Comparison of ENCODE assay signal across 1 cellular context in genomic region chr5:31531888-31532710, GRCh38.
TF ChIP-seq lines count a peak whose summit lies in the region.

C5orf22 (plus strand) TSS chr5:31532301; CDS start chr5:31532393, 92 bp downstream.
A gene with protein sequence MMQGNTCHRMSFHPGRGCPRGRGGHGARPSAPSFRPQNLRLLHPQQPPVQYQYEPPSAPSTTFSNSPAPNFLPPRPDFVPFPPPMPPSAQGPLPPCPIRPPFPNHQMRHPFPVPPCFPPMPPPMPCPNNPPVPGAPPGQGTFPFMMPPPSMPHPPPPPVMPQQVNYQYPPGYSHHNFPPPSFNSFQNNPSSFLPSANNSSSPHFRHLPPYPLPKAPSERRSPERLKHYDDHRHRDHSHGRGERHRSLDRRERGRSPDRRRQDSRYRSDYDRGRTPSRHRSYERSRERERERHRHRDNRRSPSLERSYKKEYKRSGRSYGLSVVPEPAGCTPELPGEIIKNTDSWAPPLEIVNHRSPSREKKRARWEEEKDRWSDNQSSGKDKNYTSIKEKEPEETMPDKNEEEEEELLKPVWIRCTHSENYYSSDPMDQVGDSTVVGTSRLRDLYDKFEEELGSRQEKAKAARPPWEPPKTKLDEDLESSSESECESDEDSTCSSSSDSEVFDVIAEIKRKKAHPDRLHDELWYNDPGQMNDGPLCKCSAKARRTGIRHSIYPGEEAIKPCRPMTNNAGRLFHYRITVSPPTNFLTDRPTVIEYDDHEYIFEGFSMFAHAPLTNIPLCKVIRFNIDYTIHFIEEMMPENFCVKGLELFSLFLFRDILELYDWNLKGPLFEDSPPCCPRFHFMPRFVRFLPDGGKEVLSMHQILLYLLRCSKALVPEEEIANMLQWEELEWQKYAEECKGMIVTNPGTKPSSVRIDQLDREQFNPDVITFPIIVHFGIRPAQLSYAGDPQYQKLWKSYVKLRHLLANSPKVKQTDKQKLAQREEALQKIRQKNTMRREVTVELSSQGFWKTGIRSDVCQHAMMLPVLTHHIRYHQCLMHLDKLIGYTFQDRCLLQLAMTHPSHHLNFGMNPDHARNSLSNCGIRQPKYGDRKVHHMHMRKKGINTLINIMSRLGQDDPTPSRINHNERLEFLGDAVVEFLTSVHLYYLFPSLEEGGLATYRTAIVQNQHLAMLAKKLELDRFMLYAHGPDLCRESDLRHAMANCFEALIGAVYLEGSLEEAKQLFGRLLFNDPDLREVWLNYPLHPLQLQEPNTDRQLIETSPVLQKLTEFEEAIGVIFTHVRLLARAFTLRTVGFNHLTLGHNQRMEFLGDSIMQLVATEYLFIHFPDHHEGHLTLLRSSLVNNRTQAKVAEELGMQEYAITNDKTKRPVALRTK (N-terminal part only) (minus strand): TSS chr5:31532093. CDS start chr5:31529059, 3,034 bp downstream.

TF ChIP-seq in HEK293, 187 proteins besides CTCF, POLR2A, EP300 and RAD21 (continued from another document and continues in another):
- no peak for TF ChIP-seq ZNF449 (tag by site-specific recombination; IDR thresholded peaks at IDR 0.05)
- TF ChIP-seq ZNF785 (tag by site-specific recombination; IDR thresholded peaks at IDR 0.05) = no peak
- no peak for TF ChIP-seq ZNF48 (tag by site-specific recombination; IDR thresholded peaks at IDR 0.05)
- no peak for TF ChIP-seq ZNF558 (tag by site-specific recombination; IDR thresholded peaks at IDR 0.05)
- TF ChIP-seq, protein P1, sequence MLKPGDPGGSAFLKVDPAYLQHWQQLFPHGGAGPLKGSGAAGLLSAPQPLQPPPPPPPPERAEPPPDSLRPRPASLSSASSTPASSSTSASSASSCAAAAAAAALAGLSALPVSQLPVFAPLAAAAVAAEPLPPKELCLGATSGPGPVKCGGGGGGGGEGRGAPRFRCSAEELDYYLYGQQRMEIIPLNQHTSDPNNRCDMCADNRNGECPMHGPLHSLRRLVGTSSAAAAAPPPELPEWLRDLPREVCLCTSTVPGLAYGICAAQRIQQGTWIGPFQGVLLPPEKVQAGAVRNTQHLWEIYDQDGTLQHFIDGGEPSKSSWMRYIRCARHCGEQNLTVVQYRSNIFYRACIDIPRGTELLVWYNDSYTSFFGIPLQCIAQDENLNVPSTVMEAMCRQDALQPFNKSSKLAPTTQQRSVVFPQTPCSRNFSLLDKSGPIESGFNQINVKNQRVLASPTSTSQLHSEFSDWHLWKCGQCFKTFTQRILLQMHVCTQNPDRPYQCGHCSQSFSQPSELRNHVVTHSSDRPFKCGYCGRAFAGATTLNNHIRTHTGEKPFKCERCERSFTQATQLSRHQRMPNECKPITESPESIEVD (tag by site-specific recombination; IDR thresholded peaks at IDR 0.05) = no peak
- TF ChIP-seq, protein P2, sequence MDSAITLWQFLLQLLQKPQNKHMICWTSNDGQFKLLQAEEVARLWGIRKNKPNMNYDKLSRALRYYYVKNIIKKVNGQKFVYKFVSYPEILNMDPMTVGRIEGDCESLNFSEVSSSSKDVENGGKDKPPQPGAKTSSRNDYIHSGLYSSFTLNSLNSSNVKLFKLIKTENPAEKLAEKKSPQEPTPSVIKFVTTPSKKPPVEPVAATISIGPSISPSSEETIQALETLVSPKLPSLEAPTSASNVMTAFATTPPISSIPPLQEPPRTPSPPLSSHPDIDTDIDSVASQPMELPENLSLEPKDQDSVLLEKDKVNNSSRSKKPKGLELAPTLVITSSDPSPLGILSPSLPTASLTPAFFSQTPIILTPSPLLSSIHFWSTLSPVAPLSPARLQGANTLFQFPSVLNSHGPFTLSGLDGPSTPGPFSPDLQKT (IDR thresholded peaks at IDR 0.05; ENCODE audit: borderline replicate concordance, low read depth, low read length) = no peak; the same call in 1 of the 2 replicates
- TF ChIP-seq ZNF404 (tag by site-specific recombination; IDR thresholded peaks at IDR 0.05) = no peak
- no peak for TF ChIP-seq ZNF19 (tag by site-specific recombination; IDR thresholded peaks at IDR 0.05; ENCODE audit: low read depth)
- TF ChIP-seq, protein P3, sequence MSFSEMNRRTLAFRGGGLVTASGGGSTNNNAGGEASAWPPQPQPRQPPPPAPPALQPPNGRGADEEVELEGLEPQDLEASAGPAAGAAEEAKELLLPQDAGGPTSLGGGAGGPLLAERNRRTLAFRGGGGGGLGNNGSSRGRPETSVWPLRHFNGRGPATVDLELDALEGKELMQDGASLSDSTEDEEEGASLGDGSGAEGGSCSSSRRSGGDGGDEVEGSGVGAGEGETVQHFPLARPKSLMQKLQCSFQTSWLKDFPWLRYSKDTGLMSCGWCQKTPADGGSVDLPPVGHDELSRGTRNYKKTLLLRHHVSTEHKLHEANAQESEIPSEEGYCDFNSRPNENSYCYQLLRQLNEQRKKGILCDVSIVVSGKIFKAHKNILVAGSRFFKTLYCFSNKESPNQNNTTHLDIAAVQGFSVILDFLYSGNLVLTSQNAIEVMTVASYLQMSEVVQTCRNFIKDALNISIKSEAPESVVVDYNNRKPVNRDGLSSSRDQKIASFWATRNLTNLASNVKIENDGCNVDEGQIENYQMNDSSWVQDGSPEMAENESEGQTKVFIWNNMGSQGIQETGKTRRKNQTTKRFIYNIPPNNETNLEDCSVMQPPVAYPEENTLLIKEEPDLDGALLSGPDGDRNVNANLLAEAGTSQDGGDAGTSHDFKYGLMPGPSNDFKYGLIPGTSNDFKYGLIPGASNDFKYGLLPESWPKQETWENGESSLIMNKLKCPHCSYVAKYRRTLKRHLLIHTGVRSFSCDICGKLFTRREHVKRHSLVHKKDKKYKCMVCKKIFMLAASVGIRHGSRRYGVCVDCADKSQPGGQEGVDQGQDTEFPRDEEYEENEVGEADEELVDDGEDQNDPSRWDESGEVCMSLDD (tag by site-specific recombination; IDR thresholded peaks at IDR 0.05) = no peak
- no peak for TF ChIP-seq ZNF112 (tag by site-specific recombination; IDR thresholded peaks at IDR 0.05)
- no peak for TF ChIP-seq ZNF239 (tag by site-specific recombination; IDR thresholded peaks at IDR 0.05)
- TF ChIP-seq ZNF555 (tag by site-specific recombination; conservative IDR thresholded peaks at IDR 0.05) = no peak
- 0 out of 2 replicates have a peak, but pooled peaks have one; percentile 9 for TF ChIP-seq KLF9 (tag by site-specific recombination; IDR thresholded peaks at IDR 0.05; ENCODE audit: low read depth)
- TF ChIP-seq ZNF16 (tag by site-specific recombination; IDR thresholded peaks at IDR 0.05; ENCODE audit: low read depth) = no peak
- TF ChIP-seq RBAK (tag by site-specific recombination; IDR thresholded peaks at IDR 0.05) = no peak
- no peak for TF ChIP-seq ZNF830 (tag by site-specific recombination; IDR thresholded peaks at IDR 0.05; ENCODE audit: low read depth)
- TF ChIP-seq ZNF514 (tag by site-specific recombination; IDR thresholded peaks at IDR 0.05) = no peak
- TF ChIP-seq GLI4 (tag by site-specific recombination; IDR thresholded peaks at IDR 0.05) = no peak
- TF ChIP-seq ZNF629 (tag by site-specific recombination; IDR thresholded peaks at IDR 0.05) = peak; percentile 22; the same call in 1 of the 2 replicates
- TF ChIP-seq ZBTB17 (tag by site-specific recombination; IDR thresholded peaks at IDR 0.05) = no peak
- TF ChIP-seq ZNF133 (tag by site-specific recombination; IDR thresholded peaks at IDR 0.05) = no peak
- no peak for TF ChIP-seq ZNF530 (tag by site-specific recombination; IDR thresholded peaks at IDR 0.05; ENCODE audit: low read depth)
- TF ChIP-seq ZFHX2 (tag by site-specific recombination; conservative IDR thresholded peaks at IDR 0.05) = 0 out of 2 replicates have a peak, but pooled peaks have one; percentile 30
- TF ChIP-seq ZNF138 (tag by site-specific recombination; IDR thresholded peaks at IDR 0.05; ENCODE audit: borderline replicate concordance) = no peak
- no peak for TF ChIP-seq ZNF654 (tag by site-specific recombination; IDR thresholded peaks at IDR 0.05; ENCODE audit: low read depth)
- TF ChIP-seq ZNF169 (tag by site-specific recombination; IDR thresholded peaks at IDR 0.05) = no peak
- TF ChIP-seq, protein P4, sequence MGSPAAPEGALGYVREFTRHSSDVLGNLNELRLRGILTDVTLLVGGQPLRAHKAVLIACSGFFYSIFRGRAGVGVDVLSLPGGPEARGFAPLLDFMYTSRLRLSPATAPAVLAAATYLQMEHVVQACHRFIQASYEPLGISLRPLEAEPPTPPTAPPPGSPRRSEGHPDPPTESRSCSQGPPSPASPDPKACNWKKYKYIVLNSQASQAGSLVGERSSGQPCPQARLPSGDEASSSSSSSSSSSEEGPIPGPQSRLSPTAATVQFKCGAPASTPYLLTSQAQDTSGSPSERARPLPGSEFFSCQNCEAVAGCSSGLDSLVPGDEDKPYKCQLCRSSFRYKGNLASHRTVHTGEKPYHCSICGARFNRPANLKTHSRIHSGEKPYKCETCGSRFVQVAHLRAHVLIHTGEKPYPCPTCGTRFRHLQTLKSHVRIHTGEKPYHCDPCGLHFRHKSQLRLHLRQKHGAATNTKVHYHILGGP (tag by site-specific recombination; IDR thresholded peaks at IDR 0.05) = peak; percentile 18; the same call in 1 of the 2 replicates
- no peak for TF ChIP-seq ZFP69B (tag by site-specific recombination; IDR thresholded peaks at IDR 0.05)
- TF ChIP-seq ZNF473 (tag by site-specific recombination; IDR thresholded peaks at IDR 0.05) = no peak
- TF ChIP-seq BCL11A (tag by site-specific recombination; IDR thresholded peaks at IDR 0.05; ENCODE audit: low read depth) = no peak
- TF ChIP-seq ZNF292 (tag by site-specific recombination; IDR thresholded peaks at IDR 0.05; ENCODE audit: borderline replicate concordance, low read depth) = no peak
- TF ChIP-seq ZNF155 (tag by site-specific recombination; IDR thresholded peaks at IDR 0.05) = no peak
- peak; percentile 52 for TF ChIP-seq OSR2 (tag by site-specific recombination; IDR thresholded peaks at IDR 0.05)
- TF ChIP-seq ZNF146 (tag by site-specific recombination; IDR thresholded peaks at IDR 0.05) = no peak
- TF ChIP-seq HOXD13 (CRISPR knock-in tag; IDR thresholded peaks at IDR 0.05; ENCODE audit: borderline replicate concordance) = no peak
- TF ChIP-seq ZNF140 (tag by site-specific recombination; IDR thresholded peaks at IDR 0.05) = no peak
- TF ChIP-seq ZNF2 (tag by site-specific recombination; IDR thresholded peaks at IDR 0.05) = no peak
- no peak for TF ChIP-seq ZNF114 (tag by site-specific recombination; IDR thresholded peaks at IDR 0.05)
- TF ChIP-seq ZNF223 (tag by site-specific recombination; IDR thresholded peaks at IDR 0.05) = no peak
- TF ChIP-seq ZBTB1 (tag by site-specific recombination; IDR thresholded peaks at IDR 0.05) = no peak
- TF ChIP-seq ZNF792 (tag by site-specific recombination; IDR thresholded peaks at IDR 0.05) = no peak
- TF ChIP-seq, protein P5, sequence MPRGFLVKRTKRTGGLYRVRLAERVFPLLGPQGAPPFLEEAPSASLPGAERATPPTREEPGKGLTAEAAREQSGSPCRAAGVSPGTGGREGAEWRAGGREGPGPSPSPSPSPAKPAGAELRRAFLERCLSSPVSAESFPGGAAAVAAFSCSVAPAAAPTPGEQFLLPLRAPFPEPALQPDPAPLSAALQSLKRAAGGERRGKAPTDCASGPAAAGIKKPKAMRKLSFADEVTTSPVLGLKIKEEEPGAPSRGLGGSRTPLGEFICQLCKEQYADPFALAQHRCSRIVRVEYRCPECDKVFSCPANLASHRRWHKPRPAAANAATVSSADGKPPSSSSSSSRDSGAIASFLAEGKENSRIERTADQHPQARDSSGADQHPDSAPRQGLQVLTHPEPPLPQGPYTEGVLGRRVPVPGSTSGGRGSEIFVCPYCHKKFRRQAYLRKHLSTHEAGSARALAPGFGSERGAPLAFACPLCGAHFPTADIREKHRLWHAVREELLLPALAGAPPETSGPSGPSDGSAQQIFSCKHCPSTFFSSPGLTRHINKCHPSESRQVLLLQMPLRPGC (tag by site-specific recombination; IDR thresholded peaks at IDR 0.05) = no peak
- TF ChIP-seq ZNF221 (tag by site-specific recombination; IDR thresholded peaks at IDR 0.05; ENCODE audit: borderline replicate concordance) = no peak
- TF ChIP-seq, protein P6, sequence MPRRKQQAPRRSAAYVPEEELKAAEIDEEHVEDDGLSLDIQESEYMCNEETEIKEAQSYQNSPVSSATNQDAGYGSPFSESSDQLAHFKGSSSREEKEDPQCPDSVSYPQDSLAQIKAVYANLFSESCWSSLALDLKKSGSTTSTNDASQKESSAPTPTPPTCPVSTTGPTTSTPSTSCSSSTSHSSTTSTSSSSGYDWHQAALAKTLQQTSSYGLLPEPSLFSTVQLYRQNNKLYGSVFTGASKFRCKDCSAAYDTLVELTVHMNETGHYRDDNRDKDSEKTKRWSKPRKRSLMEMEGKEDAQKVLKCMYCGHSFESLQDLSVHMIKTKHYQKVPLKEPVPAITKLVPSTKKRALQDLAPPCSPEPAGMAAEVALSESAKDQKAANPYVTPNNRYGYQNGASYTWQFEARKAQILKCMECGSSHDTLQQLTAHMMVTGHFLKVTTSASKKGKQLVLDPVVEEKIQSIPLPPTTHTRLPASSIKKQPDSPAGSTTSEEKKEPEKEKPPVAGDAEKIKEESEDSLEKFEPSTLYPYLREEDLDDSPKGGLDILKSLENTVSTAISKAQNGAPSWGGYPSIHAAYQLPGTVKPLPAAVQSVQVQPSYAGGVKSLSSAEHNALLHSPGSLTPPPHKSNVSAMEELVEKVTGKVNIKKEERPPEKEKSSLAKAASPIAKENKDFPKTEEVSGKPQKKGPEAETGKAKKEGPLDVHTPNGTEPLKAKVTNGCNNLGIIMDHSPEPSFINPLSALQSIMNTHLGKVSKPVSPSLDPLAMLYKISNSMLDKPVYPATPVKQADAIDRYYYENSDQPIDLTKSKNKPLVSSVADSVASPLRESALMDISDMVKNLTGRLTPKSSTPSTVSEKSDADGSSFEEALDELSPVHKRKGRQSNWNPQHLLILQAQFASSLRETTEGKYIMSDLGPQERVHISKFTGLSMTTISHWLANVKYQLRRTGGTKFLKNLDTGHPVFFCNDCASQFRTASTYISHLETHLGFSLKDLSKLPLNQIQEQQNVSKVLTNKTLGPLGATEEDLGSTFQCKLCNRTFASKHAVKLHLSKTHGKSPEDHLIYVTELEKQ (tag by site-specific recombination; IDR thresholded peaks at IDR 0.05; ENCODE audit: borderline replicate concordance) = no peak
- TF ChIP-seq ZNF548 (tag by site-specific recombination; IDR thresholded peaks at IDR 0.05) = no peak
- peak; percentile 58; the same call in 1 of the 2 replicates for TF ChIP-seq ZFP37 (tag by site-specific recombination; IDR thresholded peaks at IDR 0.05)
